In the genomic region with DNA sequence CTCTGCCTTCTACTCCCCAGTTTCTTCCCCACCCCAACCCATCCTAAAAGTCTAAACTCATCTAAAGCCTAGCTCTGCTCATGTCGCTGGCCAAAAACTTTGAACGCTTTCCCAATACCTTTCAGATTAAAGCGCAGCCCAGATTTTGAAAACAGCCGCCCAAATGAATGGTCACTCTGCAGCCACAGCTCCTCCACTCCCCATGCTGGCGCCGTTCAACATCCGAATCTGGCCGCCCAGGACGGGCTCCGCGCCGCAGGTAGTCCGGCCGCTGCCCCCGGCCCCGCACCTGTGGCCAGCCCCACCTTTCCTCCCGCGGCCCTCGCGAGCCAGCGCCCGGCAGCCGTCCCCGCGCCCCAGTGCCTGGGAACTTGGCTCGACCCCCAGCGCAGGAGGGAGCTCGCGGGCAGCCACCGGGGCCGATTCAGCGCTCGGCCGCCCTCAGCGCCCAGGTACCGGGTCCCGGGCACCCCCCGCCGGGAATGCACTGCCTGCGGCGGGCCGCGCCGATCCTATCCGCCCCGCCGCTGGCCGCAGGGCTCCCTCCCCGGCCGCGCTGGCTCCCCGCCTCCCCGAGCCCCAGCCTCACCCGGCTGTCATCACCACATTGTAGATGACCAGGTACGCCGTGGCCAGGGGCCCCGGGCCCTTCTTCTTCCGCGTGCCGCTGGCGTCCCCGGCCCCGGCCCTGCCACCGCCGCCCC, we compare ENCODE assay signal across 8 cellular contexts.
DNase-seq lines count a peak whose midpoint lies in the region; TF ChIP-seq lines count a peak whose summit lies in the region.

No MANE protein-coding gene starts in this region.

- peaks cover 3% of the 10 kb centered on the region for H3K4me1 ChIP-seq in iPS-15b (ENCODE audit: control insufficient read depth, insufficient read depth, low read length)

- no peaks in the 10 kb centered on the region for H3K9me3 ChIP-seq in iPS-15b (ENCODE audit: control insufficient read depth, insufficient read depth, low read length)

- no peaks in the 10 kb centered on the region for H3K36me3 ChIP-seq in iPS-15b (ENCODE audit: control insufficient read depth, insufficient read depth, low read length)

- peak overlapping the region; percentile 62 for H3K4me3 ChIP-seq in iPS-15b (ENCODE audit: low read depth, low read length)
- H3K4me3 ChIP-seq in skin epidermis: peak overlapping the region; percentile 70 to 96 (median 82)

- DNase-seq in stimulated activated CD4-positive, alpha-beta T cell treated with anti-CD3 and anti-CD28 coated beads, Interleukin-4, amount 100 ng/mL, for 24 hours: peak; percentile 34
- DNase-seq in stimulated activated CD4-positive, alpha-beta T cell treated with anti-CD3 and anti-CD28 coated beads, Interleukin-4, amount 100 ng/mL, for 4 hours: no peak
- DNase-seq in HEK293T (ENCODE audit: extremely low spot score): peak; percentile 45
- peak; percentile 67 for DNase-seq in NCI-H1105 treated with DMSO at 0.1 percent for 48 hours (lab: John Stamatoyannopoulos, UW)
- DNase-seq in astrocyte of the hippocampus (ENCODE audit: low read depth, low spot score): peak; percentile 68
- DNase-seq in GF-D8 (lab: John Stamatoyannopoulos, UW): no peak

- CTCF ChIA-PET in HEK293T (lab: Yijun Ruan, JAX): no interaction called here

- H3K9ac ChIP-seq in iPS-15b (ENCODE audit: low read depth, low read length): peak overlapping the region; percentile 26

- POLR2A ChIA-PET in HEK293T (lab: Yijun Ruan, JAX): interaction anchor here (2.0 kb wide), 1 partner anchor 11 kb away, joined by 11 read pairs; no protein-coding TSS in a partner anchor

- peak overlapping the region; percentile 41 to 99 (median 93) for H3K27ac ChIP-seq in skin epidermis

- peaks cover 20% of the 10 kb centered on the region for H3K27me3 ChIP-seq in iPS-15b (ENCODE audit: control insufficient read depth, insufficient read depth, low read length)

TF ChIP-seq in HEK293T, 16 proteins besides CTCF, POLR2A, EP300 and RAD21:
- no peak for TF ChIP-seq ARNT (IDR thresholded peaks at IDR 0.05)
- no peak for TF ChIP-seq BHLHE40 (IDR thresholded peaks at IDR 0.05; ENCODE audit: borderline replicate concordance)
- TF ChIP-seq SUZ12 (IDR thresholded peaks at IDR 0.05): no peak
- TF ChIP-seq, protein P1, sequence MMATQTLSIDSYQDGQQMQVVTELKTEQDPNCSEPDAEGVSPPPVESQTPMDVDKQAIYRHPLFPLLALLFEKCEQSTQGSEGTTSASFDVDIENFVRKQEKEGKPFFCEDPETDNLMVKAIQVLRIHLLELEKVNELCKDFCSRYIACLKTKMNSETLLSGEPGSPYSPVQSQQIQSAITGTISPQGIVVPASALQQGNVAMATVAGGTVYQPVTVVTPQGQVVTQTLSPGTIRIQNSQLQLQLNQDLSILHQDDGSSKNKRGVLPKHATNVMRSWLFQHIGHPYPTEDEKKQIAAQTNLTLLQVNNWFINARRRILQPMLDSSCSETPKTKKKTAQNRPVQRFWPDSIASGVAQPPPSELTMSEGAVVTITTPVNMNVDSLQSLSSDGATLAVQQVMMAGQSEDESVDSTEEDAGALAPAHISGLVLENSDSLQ (IDR thresholded peaks at IDR 0.05): no peak
- TF ChIP-seq SP1 (IDR thresholded peaks at IDR 0.05): no peak
- no peak for TF ChIP-seq FOXK2 (IDR thresholded peaks at IDR 0.05)
- no peak for TF ChIP-seq FOXM1 (IDR thresholded peaks at IDR 0.05; ENCODE audit: borderline replicate concordance)
- no peak for TF ChIP-seq HDGF (IDR thresholded peaks at IDR 0.05; ENCODE audit: borderline replicate concordance)

Comparison
In these comparisons a context has a peak if more than half of its experiments do, and no peak if none do; other contexts are left out.
1. DNase-seq: peak in stimulated activated CD4-positive, alpha-beta T cell treated with anti-CD3 and anti-CD28 coated beads, Interleukin-4, amount 100 ng/mL, for 24 hours (single experiment), HEK293T (single experiment), NCI-H1105 treated with DMSO at 0.1 percent for 48 hours (single experiment) and astrocyte of the hippocampus (single experiment); none in stimulated activated CD4-positive, alpha-beta T cell treated with anti-CD3 and anti-CD28 coated beads, Interleukin-4, amount 100 ng/mL, for 4 hours (0 of 2) and GF-D8 (single experiment).